ENCODE assay signal across 1 cellular context in genomic region chr1:147890177-147890790, GRCh38.
TF ChIP-seq lines count a peak whose summit lies in the region.

No MANE protein-coding gene starts in this region.

TF ChIP-seq in HCT116, 20 proteins besides CTCF, POLR2A, EP300 and RAD21 (continued from another document):
- TF ChIP-seq ZBTB33 (IDR thresholded peaks at IDR 0.05; ENCODE audit: extremely low read depth, insufficient replicate concordance, low read length) (no peak), SP1 (IDR thresholded peaks at IDR 0.05; ENCODE audit: low read depth) (no peak)
